Comparison of ENCODE assay signal across 33 cellular contexts in genomic region chr9:91781116-91781515, GRCh38.
"Had no signal": no experiment of that assay in that cellular context is flagged by ENCODE, and none has a peak within 500 bp of the region (broad histone marks: within the 10 kb centered on the region; RNA-seq: fewer than 3 reads in every experiment).

No MANE protein-coding gene starts in this region.

- H3K4me3 Mint-ChIP-seq: activated CD4-positive, alpha-beta memory T cell treated with anti-CD3 and anti-CD28 coated beads for 36 hours; activated CD4-positive, alpha-beta T cell treated with anti-CD3 and anti-CD28 coated beads, Interleukin-2, amount 10 ng/mL, durations not matched to agents 24 days and 14 days; natural killer cell; stimulated activated memory B cell treated with anti-CD40 and anti-IgM and Interleukin-4, amounts not matched to agents 10 μg/mL and 1 μg/mL and 100 μg/mL, for 72 hours; stimulated activated naive CD8-positive, alpha-beta T cell treated with anti-CD3 and anti-CD28 coated beads, Interleukin-15, amount 100 ng/mL, for 72 hours; T-helper 1 cell treated with Interleukin-12 subunit alpha and Interleukin-12 subunit beta and Interleukin-4 antibody, amounts not matched to agents 30 μg/mL and 1 μg/mL, for 36 hours had no signal

- H3K4me1 Mint-ChIP-seq: natural killer cell; stimulated activated memory B cell treated with anti-CD40 and anti-IgM and Interleukin-4, amounts not matched to agents 10 μg/mL and 1 μg/mL and 100 μg/mL, for 72 hours had no signal

- H3K27me3 ChIP-seq: ovary, suprapubic skin, upper lobe of right lung had no signal

- H3K27me3 Mint-ChIP-seq: progenitor cell of endocrine pancreas had no signal

- H3K36me3 ChIP-seq: left lung, lower lobe of right lung, ovary, suprapubic skin, tibial artery, upper lobe of right lung, WERI-Rb-1 had no signal

- H3K36me3 Mint-ChIP-seq: activated CD4-positive, alpha-beta memory T cell treated with anti-CD3 and anti-CD28 coated beads for 36 hours; activated naive CD4-positive, alpha-beta T cell treated with anti-CD3 and anti-CD28 coated beads, Interleukin-2, amount 50 U/mL, for 72 hours; natural killer cell; stimulated activated memory B cell treated with anti-CD40 and anti-IgM and Interleukin-4, amounts not matched to agents 10 μg/mL and 1 μg/mL and 100 μg/mL, for 72 hours had no signal

- H3K27ac ChIP-seq: coronary artery, dorsolateral prefrontal cortex, left lung, lower lobe of right lung, suprapubic skin, tibial artery, upper lobe of right lung, WERI-Rb-1 had no signal

- H3K9me3 Mint-ChIP-seq: activated CD4-positive, alpha-beta memory T cell treated with anti-CD3 and anti-CD28 coated beads for 36 hours; activated CD4-positive, alpha-beta T cell treated with anti-CD3 and anti-CD28 coated beads, Interleukin-2, amount 10 ng/mL, durations not matched to agents 24 days and 14 days; activated naive CD4-positive, alpha-beta T cell treated with anti-CD3 and anti-CD28 coated beads, Interleukin-2, amount 50 U/mL, for 72 hours; activated T-helper 2 cell treated with anti-CD3 and anti-CD28 coated beads, Interferon-gamma antibody, Interleukin-2, Interleukin-4, amounts not matched to agents 10 μg/mL and 5 μg/mL and 100 μg/mL, durations not matched to agents 14 hours and 24 hours and 36 hours; natural killer cell; stimulated activated memory B cell treated with anti-CD40 and anti-IgM and Interleukin-4, amounts not matched to agents 10 μg/mL and 1 μg/mL and 100 μg/mL, for 72 hours; stimulated activated naive CD8-positive, alpha-beta T cell treated with anti-CD3 and anti-CD28 coated beads, Interleukin-15, amount 100 ng/mL, for 72 hours; T-helper 1 cell treated with Interleukin-12 subunit alpha and Interleukin-12 subunit beta and Interleukin-4 antibody, amounts not matched to agents 30 μg/mL and 1 μg/mL, for 36 hours had no signal

- DNase-seq: activated CD4-positive, alpha-beta memory T cell treated with anti-CD3 and anti-CD28 coated beads for 36 hours; activated CD4-positive, alpha-beta T cell treated with anti-CD3 and anti-CD28 coated beads, Interleukin-2, amount 10 ng/mL, durations not matched to agents 24 days and 14 days; activated CD4-positive, CD25-positive, alpha-beta regulatory T cell treated with anti-CD3 and anti-CD28 coated beads, Interleukin-2, amount 50 U/mL, for 72 hours; activated naive CD4-positive, alpha-beta T cell; activated T-cell treated with anti-CD3 and anti-CD28 coated beads, Interleukin-2, amount 50 U/mL, for 48 hours; cerebellar nuclear complex; dorsolateral prefrontal cortex; effector memory CD4-positive, alpha-beta T cell; erythroblast; foreskin fibroblast; left lung; lower lobe of right lung; mesenchymal stem cell; natural killer cell; ovary; retina; small intestine; stimulated activated CD4-positive, alpha-beta T cell treated with anti-CD3 and anti-CD28 coated beads, Interleukin-4, amount 100 ng/mL, for 4 hours; stimulated activated CD8-positive, alpha-beta memory T cell treated with anti-CD3 and anti-CD28 coated beads, Interleukin-4, amount 100 ng/mL, for 48 hours; SW 1271; T1000; tibial artery; upper lobe of right lung; WERI-Rb-1 had no signal

- H3K4me3 ChIP-seq: coronary artery, dorsolateral prefrontal cortex, left lung, lower lobe of right lung, ovary, suprapubic skin, tibial artery, upper lobe of right lung had no signal

- ATAC-seq: activated naive CD4-positive, alpha-beta T cell treated with anti-CD3 and anti-CD28 coated beads, Interleukin-2, amount 50 U/mL, for 72 hours; left lung; lower lobe of right lung; natural killer cell; sciatic nerve; stimulated activated memory B cell treated with anti-CD40 and anti-IgM and Interleukin-4, amounts not matched to agents 10 μg/mL and 1 μg/mL and 100 μg/mL, for 72 hours; stimulated activated naive CD8-positive, alpha-beta T cell treated with anti-CD3 and anti-CD28 coated beads, Interleukin-15, amount 100 ng/mL, for 72 hours; upper lobe of right lung had no signal

- H3K27ac Mint-ChIP-seq: activated CD4-positive, alpha-beta memory T cell treated with anti-CD3 and anti-CD28 coated beads for 36 hours; activated CD4-positive, alpha-beta T cell treated with anti-CD3 and anti-CD28 coated beads, Interleukin-2, amount 10 ng/mL, durations not matched to agents 24 days and 14 days; activated naive CD4-positive, alpha-beta T cell treated with anti-CD3 and anti-CD28 coated beads, Interleukin-2, amount 50 U/mL, for 72 hours; activated T-helper 2 cell treated with anti-CD3 and anti-CD28 coated beads, Interferon-gamma antibody, Interleukin-2, Interleukin-4, amounts not matched to agents 10 μg/mL and 5 μg/mL and 100 μg/mL, durations not matched to agents 14 hours and 24 hours and 36 hours; natural killer cell; progenitor cell of endocrine pancreas; stimulated activated memory B cell treated with anti-CD40 and anti-IgM and Interleukin-4, amounts not matched to agents 10 μg/mL and 1 μg/mL and 100 μg/mL, for 72 hours; stimulated activated naive CD8-positive, alpha-beta T cell treated with anti-CD3 and anti-CD28 coated beads, Interleukin-15, amount 100 ng/mL, for 72 hours; T-helper 1 cell treated with Interleukin-12 subunit alpha and Interleukin-12 subunit beta and Interleukin-4 antibody, amounts not matched to agents 30 μg/mL and 1 μg/mL, for 36 hours had no signal

- FAIRE-seq: small intestine had no signal

- H3K9me3 ChIP-seq: left lung, lower lobe of right lung, ovary, suprapubic skin, tibial artery, upper lobe of right lung had no signal

- H3K4me1 ChIP-seq: lower lobe of right lung had no signal
